ENCODE assay signal across 2 cellular contexts in the genomic region with DNA sequence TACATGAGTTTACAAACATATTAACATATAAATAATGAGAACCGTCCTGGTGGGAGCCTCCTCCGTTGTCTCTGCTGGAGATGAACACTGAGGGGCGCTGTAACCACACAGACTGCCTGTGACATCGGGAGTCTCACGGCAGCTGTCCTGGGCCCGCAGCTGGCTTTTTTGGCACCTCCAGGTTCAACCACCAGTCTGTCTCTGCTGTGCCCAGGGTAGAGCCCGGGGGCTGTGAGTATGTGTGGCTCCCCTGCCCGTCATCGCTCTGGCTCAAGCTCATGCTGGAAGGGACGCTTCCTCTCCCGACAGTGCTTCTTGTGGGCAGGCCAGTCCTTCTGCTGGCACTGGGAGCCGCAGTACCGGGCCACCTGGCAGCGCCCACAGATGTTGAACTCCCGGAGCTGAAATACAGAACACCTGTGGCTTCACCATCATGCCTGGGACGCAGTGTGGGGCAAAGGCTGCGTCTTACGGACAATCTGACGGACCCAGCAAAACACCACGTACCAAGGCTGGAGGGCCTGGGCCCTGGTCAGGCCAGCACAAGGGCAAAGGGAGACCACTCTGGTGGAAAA.
TF ChIP-seq lines count a peak whose summit lies in the region.

No MANE protein-coding gene starts in this region.

TF ChIP-seq in IMR-90, 13 proteins besides CTCF, POLR2A, EP300 and RAD21:
- no peak for TF ChIP-seq CEBPB (IDR thresholded peaks at IDR 0.05; ENCODE audit: low read depth, low read length)
- no peak for TF ChIP-seq RFX5 (IDR thresholded peaks at IDR 0.05; ENCODE audit: low read depth, low read length)
- TF ChIP-seq FOS (IDR thresholded peaks at IDR 0.05; ENCODE audit: low read depth, low read length) = no peak
- no peak for TF ChIP-seq BHLHE40 (IDR thresholded peaks at IDR 0.05; ENCODE audit: low read depth, low read length)
- no peak for TF ChIP-seq SMC3 (IDR thresholded peaks at IDR 0.05; ENCODE audit: low read depth, low read length)
- TF ChIP-seq, protein P1, sequence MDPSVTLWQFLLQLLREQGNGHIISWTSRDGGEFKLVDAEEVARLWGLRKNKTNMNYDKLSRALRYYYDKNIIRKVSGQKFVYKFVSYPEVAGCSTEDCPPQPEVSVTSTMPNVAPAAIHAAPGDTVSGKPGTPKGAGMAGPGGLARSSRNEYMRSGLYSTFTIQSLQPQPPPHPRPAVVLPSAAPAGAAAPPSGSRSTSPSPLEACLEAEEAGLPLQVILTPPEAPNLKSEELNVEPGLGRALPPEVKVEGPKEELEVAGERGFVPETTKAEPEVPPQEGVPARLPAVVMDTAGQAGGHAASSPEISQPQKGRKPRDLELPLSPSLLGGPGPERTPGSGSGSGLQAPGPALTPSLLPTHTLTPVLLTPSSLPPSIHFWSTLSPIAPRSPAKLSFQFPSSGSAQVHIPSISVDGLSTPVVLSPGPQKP (IDR thresholded peaks at IDR 0.05; ENCODE audit: borderline replicate concordance, low read depth, low read length) = no peak
- TF ChIP-seq MAFK (IDR thresholded peaks at IDR 0.05; ENCODE audit: low read depth, low read length) = no peak
- no peak for TF ChIP-seq NFE2L2 (IDR thresholded peaks at IDR 0.05; ENCODE audit: low read depth, low read length)
- TF ChIP-seq, protein P2, sequence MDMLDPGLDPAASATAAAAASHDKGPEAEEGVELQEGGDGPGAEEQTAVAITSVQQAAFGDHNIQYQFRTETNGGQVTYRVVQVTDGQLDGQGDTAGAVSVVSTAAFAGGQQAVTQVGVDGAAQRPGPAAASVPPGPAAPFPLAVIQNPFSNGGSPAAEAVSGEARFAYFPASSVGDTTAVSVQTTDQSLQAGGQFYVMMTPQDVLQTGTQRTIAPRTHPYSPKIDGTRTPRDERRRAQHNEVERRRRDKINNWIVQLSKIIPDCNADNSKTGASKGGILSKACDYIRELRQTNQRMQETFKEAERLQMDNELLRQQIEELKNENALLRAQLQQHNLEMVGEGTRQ (IDR thresholded peaks at IDR 0.05; ENCODE audit: low read depth, low read length) = no peak
- no peak for TF ChIP-seq RCOR1 (IDR thresholded peaks at IDR 0.05; ENCODE audit: insufficient replicate concordance, low read length)
- no peak for TF ChIP-seq MAZ (IDR thresholded peaks at IDR 0.05; ENCODE audit: borderline replicate concordance, low read depth, low read length)
- no peak for TF ChIP-seq CHD1 (IDR thresholded peaks at IDR 0.05; ENCODE audit: low read depth, low read length)
- no peak for TF ChIP-seq MXI1 (IDR thresholded peaks at IDR 0.05; ENCODE audit: borderline replicate concordance, low read depth, low read length)

TF ChIP-seq in K562, 482 proteins besides CTCF, POLR2A, EP300 and RAD21 (continues in another document):
- TF ChIP-seq SMAD4 (CRISPR knock-in tag; conservative IDR thresholded peaks at IDR 0.05) (no peak), YY1 (IDR thresholded peaks at IDR 0.05; ENCODE audit: borderline replicate concordance in 1 of 3, control insufficient read depth in 1 of 3, extremely low read depth in 1 of 3, insufficient read depth in 3 of 3, insufficient read length in 1 of 3, insufficient replicate concordance in 2 of 3, low read depth in 1 of 3, low read length in 2 of 3) (no peak), LCOR (CRISPR knock-in tag; IDR thresholded peaks at IDR 0.05) (no peak), SMC3 (conservative IDR thresholded peaks at IDR 0.05; ENCODE audit: insufficient read depth, low read depth, low read length) (peak; percentile 29; the same call in 1 of the 2 replicates), HDAC8 (tag; IDR thresholded peaks at IDR 0.05) (no peak), MEF2D (tag; conservative IDR thresholded peaks at IDR 0.05; ENCODE audit: low read depth) (no peak), CCAR2 (IDR thresholded peaks at IDR 0.05; ENCODE audit: low read depth, low read length) (no peak), ELF2 (CRISPR knock-in tag; IDR thresholded peaks at IDR 0.05) (no peak), FOXJ3 (CRISPR knock-in tag; IDR thresholded peaks at IDR 0.05) (no peak), POLR2G (IDR thresholded peaks at IDR 0.05; ENCODE audit: low read depth, low read length) (peak; percentile 47), HNRNPLL (IDR thresholded peaks at IDR 0.05; ENCODE audit: low read depth, low read length, poor library complexity, severe bottlenecking) (no peak), ZC3H4 (CRISPR knock-in tag; IDR thresholded peaks at IDR 0.05; ENCODE audit: borderline replicate concordance) (no peak), HOXB6 (CRISPR knock-in tag; IDR thresholded peaks at IDR 0.05; ENCODE audit: borderline replicate concordance) (no peak), STAG1 (CRISPR knock-in tag; IDR thresholded peaks at IDR 0.05; ENCODE audit: borderline replicate concordance) (peak; percentile 59; the same call in 1 of the 2 replicates), RBFOX2 (IDR thresholded peaks at IDR 0.05; ENCODE audit: low read depth, low read length) (peak; percentile 42; the same call in 1 of the 2 replicates), PHF8 (IDR thresholded peaks at IDR 0.05; ENCODE audit: borderline replicate concordance, low read length) (no peak), ARID1B (IDR thresholded peaks at IDR 0.05) (no peak), NCOR1 (IDR thresholded peaks at IDR 0.05) (no peak), HNRNPUL1 (IDR thresholded peaks at IDR 0.05; ENCODE audit: low read length) (no peak), SNIP1 (IDR thresholded peaks at IDR 0.05; ENCODE audit: low read depth) (no peak), CXXC5 (CRISPR knock-in tag; IDR thresholded peaks at IDR 0.05) (no peak), POLR2AphosphoS2 (IDR thresholded peaks at IDR 0.05; ENCODE audit: low read length) (no peak), MYC (IDR thresholded peaks at IDR 0.05; ENCODE audit: low read depth, low read length) (no peak), MYC (CRISPR knock-in tag; IDR thresholded peaks at IDR 0.05; ENCODE audit: borderline replicate concordance, low read depth) (no peak), ZBED1 (IDR thresholded peaks at IDR 0.05) (no peak), PCBP2 (IDR thresholded peaks at IDR 0.05; ENCODE audit: low read depth, low read length, poor library complexity, severe bottlenecking) (no peak), MYNN (IDR thresholded peaks at IDR 0.05) (peak; percentile 41; the same call in 1 of the 2 replicates), MYNN (CRISPR knock-in tag; IDR thresholded peaks at IDR 0.05) (no peak), RBBP5 (IDR thresholded peaks at IDR 0.05; ENCODE audit: borderline replicate concordance, insufficient read depth, low read length, poor library complexity, severe bottlenecking) (no peak), ZNF282 (CRISPR knock-in tag; IDR thresholded peaks at IDR 0.05) (no peak)
- TF ChIP-seq, protein P3, sequence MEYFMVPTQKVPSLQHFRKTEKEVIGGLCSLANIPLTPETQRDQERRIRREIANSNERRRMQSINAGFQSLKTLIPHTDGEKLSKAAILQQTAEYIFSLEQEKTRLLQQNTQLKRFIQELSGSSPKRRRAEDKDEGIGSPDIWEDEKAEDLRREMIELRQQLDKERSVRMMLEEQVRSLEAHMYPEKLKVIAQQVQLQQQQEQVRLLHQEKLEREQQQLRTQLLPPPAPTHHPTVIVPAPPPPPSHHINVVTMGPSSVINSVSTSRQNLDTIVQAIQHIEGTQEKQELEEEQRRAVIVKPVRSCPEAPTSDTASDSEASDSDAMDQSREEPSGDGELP (CRISPR knock-in tag; IDR thresholded peaks at IDR 0.05; ENCODE audit: borderline replicate concordance) = peak; percentile 40; the same call in 1 of the 2 replicates
- TF ChIP-seq, protein P4, sequence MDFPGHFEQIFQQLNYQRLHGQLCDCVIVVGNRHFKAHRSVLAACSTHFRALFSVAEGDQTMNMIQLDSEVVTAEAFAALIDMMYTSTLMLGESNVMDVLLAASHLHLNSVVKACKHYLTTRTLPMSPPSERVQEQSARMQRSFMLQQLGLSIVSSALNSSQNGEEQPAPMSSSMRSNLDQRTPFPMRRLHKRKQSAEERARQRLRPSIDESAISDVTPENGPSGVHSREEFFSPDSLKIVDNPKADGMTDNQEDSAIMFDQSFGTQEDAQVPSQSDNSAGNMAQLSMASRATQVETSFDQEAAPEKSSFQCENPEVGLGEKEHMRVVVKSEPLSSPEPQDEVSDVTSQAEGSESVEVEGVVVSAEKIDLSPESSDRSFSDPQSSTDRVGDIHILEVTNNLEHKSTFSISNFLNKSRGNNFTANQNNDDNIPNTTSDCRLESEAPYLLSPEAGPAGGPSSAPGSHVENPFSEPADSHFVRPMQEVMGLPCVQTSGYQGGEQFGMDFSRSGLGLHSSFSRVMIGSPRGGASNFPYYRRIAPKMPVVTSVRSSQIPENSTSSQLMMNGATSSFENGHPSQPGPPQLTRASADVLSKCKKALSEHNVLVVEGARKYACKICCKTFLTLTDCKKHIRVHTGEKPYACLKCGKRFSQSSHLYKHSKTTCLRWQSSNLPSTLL (IDR thresholded peaks at IDR 0.05) = no peak
- TF ChIP-seq, protein P5, sequence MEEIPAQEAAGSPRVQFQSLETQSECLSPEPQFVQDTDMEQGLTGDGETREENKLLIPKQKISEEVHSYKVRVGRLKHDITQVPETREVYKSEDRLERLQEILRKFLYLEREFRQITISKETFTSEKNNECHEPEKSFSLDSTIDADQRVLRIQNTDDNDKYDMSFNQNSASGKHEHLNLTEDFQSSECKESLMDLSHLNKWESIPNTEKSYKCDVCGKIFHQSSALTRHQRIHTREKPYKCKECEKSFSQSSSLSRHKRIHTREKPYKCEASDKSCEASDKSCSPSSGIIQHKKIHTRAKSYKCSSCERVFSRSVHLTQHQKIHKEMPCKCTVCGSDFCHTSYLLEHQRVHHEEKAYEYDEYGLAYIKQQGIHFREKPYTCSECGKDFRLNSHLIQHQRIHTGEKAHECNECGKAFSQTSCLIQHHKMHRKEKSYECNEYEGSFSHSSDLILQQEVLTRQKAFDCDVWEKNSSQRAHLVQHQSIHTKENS (CRISPR knock-in tag; IDR thresholded peaks at IDR 0.05) = no peak
- TF ChIP-seq, protein P6, sequence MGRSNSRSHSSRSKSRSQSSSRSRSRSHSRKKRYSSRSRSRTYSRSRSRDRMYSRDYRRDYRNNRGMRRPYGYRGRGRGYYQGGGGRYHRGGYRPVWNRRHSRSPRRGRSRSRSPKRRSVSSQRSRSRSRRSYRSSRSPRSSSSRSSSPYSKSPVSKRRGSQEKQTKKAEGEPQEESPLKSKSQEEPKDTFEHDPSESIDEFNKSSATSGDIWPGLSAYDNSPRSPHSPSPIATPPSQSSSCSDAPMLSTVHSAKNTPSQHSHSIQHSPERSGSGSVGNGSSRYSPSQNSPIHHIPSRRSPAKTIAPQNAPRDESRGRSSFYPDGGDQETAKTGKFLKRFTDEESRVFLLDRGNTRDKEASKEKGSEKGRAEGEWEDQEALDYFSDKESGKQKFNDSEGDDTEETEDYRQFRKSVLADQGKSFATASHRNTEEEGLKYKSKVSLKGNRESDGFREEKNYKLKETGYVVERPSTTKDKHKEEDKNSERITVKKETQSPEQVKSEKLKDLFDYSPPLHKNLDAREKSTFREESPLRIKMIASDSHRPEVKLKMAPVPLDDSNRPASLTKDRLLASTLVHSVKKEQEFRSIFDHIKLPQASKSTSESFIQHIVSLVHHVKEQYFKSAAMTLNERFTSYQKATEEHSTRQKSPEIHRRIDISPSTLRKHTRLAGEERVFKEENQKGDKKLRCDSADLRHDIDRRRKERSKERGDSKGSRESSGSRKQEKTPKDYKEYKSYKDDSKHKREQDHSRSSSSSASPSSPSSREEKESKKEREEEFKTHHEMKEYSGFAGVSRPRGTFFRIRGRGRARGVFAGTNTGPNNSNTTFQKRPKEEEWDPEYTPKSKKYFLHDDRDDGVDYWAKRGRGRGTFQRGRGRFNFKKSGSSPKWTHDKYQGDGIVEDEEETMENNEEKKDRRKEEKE (IDR thresholded peaks at IDR 0.05; ENCODE audit: borderline replicate concordance in 1 of 2, control insufficient read depth in 1 of 2, low read depth in 2 of 2, low read length in 1 of 2) = no peak
- TF ChIP-seq, protein P7, sequence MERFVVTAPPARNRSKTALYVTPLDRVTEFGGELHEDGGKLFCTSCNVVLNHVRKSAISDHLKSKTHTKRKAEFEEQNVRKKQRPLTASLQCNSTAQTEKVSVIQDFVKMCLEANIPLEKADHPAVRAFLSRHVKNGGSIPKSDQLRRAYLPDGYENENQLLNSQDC (CRISPR knock-in tag; IDR thresholded peaks at IDR 0.05) = no peak
- TF ChIP-seq, protein P8, sequence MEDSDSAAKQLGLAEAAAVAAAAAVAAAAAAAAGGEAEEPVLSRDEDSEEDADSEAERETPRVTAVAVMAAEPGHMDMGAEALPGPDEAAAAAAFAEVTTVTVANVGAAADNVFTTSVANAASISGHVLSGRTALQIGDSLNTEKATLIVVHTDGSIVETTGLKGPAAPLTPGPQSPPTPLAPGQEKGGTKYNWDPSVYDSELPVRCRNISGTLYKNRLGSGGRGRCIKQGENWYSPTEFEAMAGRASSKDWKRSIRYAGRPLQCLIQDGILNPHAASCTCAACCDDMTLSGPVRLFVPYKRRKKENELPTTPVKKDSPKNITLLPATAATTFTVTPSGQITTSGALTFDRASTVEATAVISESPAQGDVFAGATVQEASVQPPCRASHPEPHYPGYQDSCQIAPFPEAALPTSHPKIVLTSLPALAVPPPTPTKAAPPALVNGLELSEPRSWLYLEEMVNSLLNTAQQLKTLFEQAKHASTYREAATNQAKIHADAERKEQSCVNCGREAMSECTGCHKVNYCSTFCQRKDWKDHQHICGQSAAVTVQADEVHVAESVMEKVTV (CRISPR knock-in tag; IDR thresholded peaks at IDR 0.05) = peak; percentile 40; the same call in 1 of the 2 replicates
- TF ChIP-seq, protein P9, sequence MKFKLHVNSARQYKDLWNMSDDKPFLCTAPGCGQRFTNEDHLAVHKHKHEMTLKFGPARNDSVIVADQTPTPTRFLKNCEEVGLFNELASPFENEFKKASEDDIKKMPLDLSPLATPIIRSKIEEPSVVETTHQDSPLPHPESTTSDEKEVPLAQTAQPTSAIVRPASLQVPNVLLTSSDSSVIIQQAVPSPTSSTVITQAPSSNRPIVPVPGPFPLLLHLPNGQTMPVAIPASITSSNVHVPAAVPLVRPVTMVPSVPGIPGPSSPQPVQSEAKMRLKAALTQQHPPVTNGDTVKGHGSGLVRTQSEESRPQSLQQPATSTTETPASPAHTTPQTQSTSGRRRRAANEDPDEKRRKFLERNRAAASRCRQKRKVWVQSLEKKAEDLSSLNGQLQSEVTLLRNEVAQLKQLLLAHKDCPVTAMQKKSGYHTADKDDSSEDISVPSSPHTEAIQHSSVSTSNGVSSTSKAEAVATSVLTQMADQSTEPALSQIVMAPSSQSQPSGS (CRISPR knock-in tag; IDR thresholded peaks at IDR 0.05) = no peak
- TF ChIP-seq, protein P10, sequence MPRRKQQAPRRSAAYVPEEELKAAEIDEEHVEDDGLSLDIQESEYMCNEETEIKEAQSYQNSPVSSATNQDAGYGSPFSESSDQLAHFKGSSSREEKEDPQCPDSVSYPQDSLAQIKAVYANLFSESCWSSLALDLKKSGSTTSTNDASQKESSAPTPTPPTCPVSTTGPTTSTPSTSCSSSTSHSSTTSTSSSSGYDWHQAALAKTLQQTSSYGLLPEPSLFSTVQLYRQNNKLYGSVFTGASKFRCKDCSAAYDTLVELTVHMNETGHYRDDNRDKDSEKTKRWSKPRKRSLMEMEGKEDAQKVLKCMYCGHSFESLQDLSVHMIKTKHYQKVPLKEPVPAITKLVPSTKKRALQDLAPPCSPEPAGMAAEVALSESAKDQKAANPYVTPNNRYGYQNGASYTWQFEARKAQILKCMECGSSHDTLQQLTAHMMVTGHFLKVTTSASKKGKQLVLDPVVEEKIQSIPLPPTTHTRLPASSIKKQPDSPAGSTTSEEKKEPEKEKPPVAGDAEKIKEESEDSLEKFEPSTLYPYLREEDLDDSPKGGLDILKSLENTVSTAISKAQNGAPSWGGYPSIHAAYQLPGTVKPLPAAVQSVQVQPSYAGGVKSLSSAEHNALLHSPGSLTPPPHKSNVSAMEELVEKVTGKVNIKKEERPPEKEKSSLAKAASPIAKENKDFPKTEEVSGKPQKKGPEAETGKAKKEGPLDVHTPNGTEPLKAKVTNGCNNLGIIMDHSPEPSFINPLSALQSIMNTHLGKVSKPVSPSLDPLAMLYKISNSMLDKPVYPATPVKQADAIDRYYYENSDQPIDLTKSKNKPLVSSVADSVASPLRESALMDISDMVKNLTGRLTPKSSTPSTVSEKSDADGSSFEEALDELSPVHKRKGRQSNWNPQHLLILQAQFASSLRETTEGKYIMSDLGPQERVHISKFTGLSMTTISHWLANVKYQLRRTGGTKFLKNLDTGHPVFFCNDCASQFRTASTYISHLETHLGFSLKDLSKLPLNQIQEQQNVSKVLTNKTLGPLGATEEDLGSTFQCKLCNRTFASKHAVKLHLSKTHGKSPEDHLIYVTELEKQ (CRISPR knock-in tag; IDR thresholded peaks at IDR 0.05) = no peak
